ENCODE assay signal across 1 cellular context in genomic region chr1:12081648-12082396, GRCh38.
TF ChIP-seq lines count a peak whose summit lies in the region.

No MANE protein-coding gene starts in this region.

TF ChIP-seq in K562, 482 proteins besides CTCF, POLR2A, EP300 and RAD21 (continues in another document):
- TF ChIP-seq ZNF592 (IDR thresholded peaks at IDR 0.05) (peak; percentile 52; the same call in 1 of the 2 replicates), BRD4 (IDR thresholded peaks at IDR 0.05) (no peak), E2F8 (IDR thresholded peaks at IDR 0.05; ENCODE audit: low read depth, partially characterized antibody) (peak; percentile 92), MBD1 (CRISPR knock-in tag; IDR thresholded peaks at IDR 0.05) (no peak), TRIM24 (IDR thresholded peaks at IDR 0.05) (peak; percentile 66 to 82; a peak in 3 of 4 replicates), SPI1 (IDR thresholded peaks at IDR 0.05; ENCODE audit: borderline replicate concordance, low read depth, low read length) (peak; percentile 85), ZNF277 (CRISPR knock-in tag; IDR thresholded peaks at IDR 0.05; ENCODE audit: borderline replicate concordance) (no peak), PHB (CRISPR knock-in tag; IDR thresholded peaks at IDR 0.05) (no peak), LCOR (CRISPR knock-in tag; IDR thresholded peaks at IDR 0.05) (no peak), RBM25 (IDR thresholded peaks at IDR 0.05; ENCODE audit: low read depth, low read length, severe bottlenecking) (no peak), HES1 (IDR thresholded peaks at IDR 0.05; ENCODE audit: low read depth) (no peak), MCM2 (IDR thresholded peaks at IDR 0.05; ENCODE audit: low read depth) (no peak), MITF (IDR thresholded peaks at IDR 0.05) (no peak), POLR2B (IDR thresholded peaks at IDR 0.05; ENCODE audit: low read depth, partially characterized antibody) (peak; percentile 63), SREBF1 (IDR thresholded peaks at IDR 0.05; ENCODE audit: borderline replicate concordance, low read depth, low read length) (no peak), ELF1 (tag; IDR thresholded peaks at IDR 0.05) (peak; percentile 96), MTA1 (IDR thresholded peaks at IDR 0.05; ENCODE audit: borderline replicate concordance) (no peak), KDM2B (CRISPR knock-in tag; IDR thresholded peaks at IDR 0.05) (no peak), ZFP30 (CRISPR knock-in tag; IDR thresholded peaks at IDR 0.05; ENCODE audit: borderline replicate concordance) (no peak), ATF7 (IDR thresholded peaks at IDR 0.05) (0 out of 2 replicates have a peak, but pooled peaks have one; percentile 45), MECOM (CRISPR knock-in tag; IDR thresholded peaks at IDR 0.05) (no peak), E4F1 (CRISPR knock-in tag; IDR thresholded peaks at IDR 0.05; ENCODE audit: borderline replicate concordance) (no peak), LEF1 (IDR thresholded peaks at IDR 0.05) (no peak; the same call in 1 of the 2 replicates), GABPB1 (CRISPR knock-in tag; IDR thresholded peaks at IDR 0.05) (peak; percentile 74; the same call in 1 of the 2 replicates), HNRNPUL1 (IDR thresholded peaks at IDR 0.05; ENCODE audit: low read length) (no peak), ETV6 (IDR thresholded peaks at IDR 0.05; ENCODE audit: borderline replicate concordance in 1 of 2, low read depth in 2 of 2, low read length in 1 of 2) (peak; percentile 96 to 98), ETV6 (CRISPR knock-in tag; IDR thresholded peaks at IDR 0.05; ENCODE audit: borderline replicate concordance) (peak; percentile 100), ZNF239 (CRISPR knock-in tag; IDR thresholded peaks at IDR 0.05) (no peak), MIER1 (IDR thresholded peaks at IDR 0.05; ENCODE audit: low read depth) (0 out of 2 replicates have a peak, but pooled peaks have one; percentile 27), NR2C1 (IDR thresholded peaks at IDR 0.05) (peak; percentile 52; the same call in 1 of the 2 replicates), NR2C1 (tag; IDR thresholded peaks at IDR 0.05) (no peak; the same call in 1 of the 2 replicates), IFI16 (CRISPR knock-in tag; IDR thresholded peaks at IDR 0.05) (no peak), DLX4 (CRISPR knock-in tag; IDR thresholded peaks at IDR 0.05) (no peak), ZNF146 (CRISPR knock-in tag; IDR thresholded peaks at IDR 0.05; ENCODE audit: unreplicated experiment) (no peak), CBX2 (IDR thresholded peaks at IDR 0.05; ENCODE audit: insufficient read depth, low read length, poor library complexity, severe bottlenecking) (no peak), BDP1 (IDR thresholded peaks at IDR 0.05; ENCODE audit: insufficient read depth, insufficient read length) (no peak), MLX (CRISPR knock-in tag; conservative IDR thresholded peaks at IDR 0.05) (0 out of 4 replicates have a peak, but pooled peaks of 1 of the 2 experiments have one; percentile 51), CCNT2 (IDR thresholded peaks at IDR 0.05; ENCODE audit: borderline replicate concordance, extremely low read depth, insufficient read length, low read depth, low read length) (no peak), CREM (IDR thresholded peaks at IDR 0.05; ENCODE audit: low read depth) (peak; percentile 85), SFPQ (IDR thresholded peaks at IDR 0.05; ENCODE audit: low read depth, low read length) (no peak), ZFX (CRISPR knock-in tag; IDR thresholded peaks at IDR 0.05) (peak; percentile 36; the same call in 1 of the 2 replicates)
